ENCODE assay signal across 8 cellular contexts in genomic region chr12:94458882-94459772, GRCh38. TPM values are rescaled to one million over a fixed set of nuclear protein-coding genes. Genes with fewer than 3 reads are reported as not detected.
A peak's percentile ranks its signal among the peaks of the same experiment; 100 is the strongest.
DNase-seq lines count a peak whose midpoint lies in the region; ATAC-seq and TF ChIP-seq lines count a peak whose summit lies in the region.

No MANE protein-coding gene starts in this region.

- H4K8ac ChIP-seq in H9 (replicated peaks; ENCODE audit: insufficient read length, low read depth, low read length) = no peak overlapping the region

- no peaks in the 10 kb centered on the region for H3K4me1 ChIP-seq in H9 (ENCODE audit: insufficient read depth, low read length)
- H3K4me1 ChIP-seq in foreskin keratinocyte = no peaks in the 10 kb centered on the region
- H3K4me1 ChIP-seq in parathyroid adenoma = no peaks in the 10 kb centered on the region

- CTCF ChIA-PET in activated CD4-positive, alpha-beta memory T cell treated with anti-CD3 and anti-CD28 coated beads for 36 hours (lab: Charles Lee) = interaction anchor here (0.6 to 1.6 kb wide), 7 partner anchors 25 to 325 kb away, joined by 3 to 7 read pairs (median 3); no protein-coding TSS in a partner anchor

- H3K9me3 ChIP-seq in H9 (ENCODE audit: control insufficient read depth, low read depth, low read length) (no peaks in the 10 kb centered on the region), MG63 (no peaks in the 10 kb centered on the region; the same call in 1 of the 2 replicates), parathyroid adenoma (ENCODE audit: control insufficient read depth, low read length) (no peaks in the 10 kb centered on the region)

- H3K36me3 Mint-ChIP-seq in H9 (ENCODE audit: insufficient read depth in 1 of 3, low read depth in 3 of 3) = peaks cover 11 to 29% (median 18%) of the 10 kb centered on the region in 3 experiments
- H3K36me3 Mint-ChIP-seq in activated CD4-positive, alpha-beta memory T cell treated with anti-CD3 and anti-CD28 coated beads for 36 hours = peaks cover 17% of the 10 kb centered on the region

- no peak overlapping the region for H2AK5ac ChIP-seq in H9 (ENCODE audit: insufficient read length, low read length)

- H3K27ac Mint-ChIP-seq in H9 = peak overlapping the region in 2 of 3 experiments; percentile 7 to 85; a peak in 3 of 7 replicates
- peak overlapping the region; percentile 92 for H3K27ac Mint-ChIP-seq in activated CD4-positive, alpha-beta memory T cell treated with anti-CD3 and anti-CD28 coated beads for 36 hours

- no peak overlapping the region for H3K23ac ChIP-seq in H9 (ENCODE audit: insufficient read length, low read depth, low read length)

- H3K4me3 Mint-ChIP-seq in H9 = peak overlapping the region; percentile 93 to 94
- peak overlapping the region; percentile 82 for H3K4me3 Mint-ChIP-seq in activated CD4-positive, alpha-beta memory T cell treated with anti-CD3 and anti-CD28 coated beads for 36 hours

- intact Hi-C loops in activated CD4-positive, alpha-beta memory T cell treated with anti-CD3 and anti-CD28 coated beads for 36 hours (cut with micrococcal nuclease) = loop anchor here (1.0 to 5.0 kb wide), 6 partner anchors 30 to 310 kb away; partner anchors contain the start of gene PLXNC1

- peaks cover 13 to 21% of the 10 kb centered on the region in 2 experiments for H3K4me1 Mint-ChIP-seq in H9
- peaks cover 35% of the 10 kb centered on the region for H3K4me1 Mint-ChIP-seq in activated CD4-positive, alpha-beta memory T cell treated with anti-CD3 and anti-CD28 coated beads for 36 hours (ENCODE audit: low read depth)

- no peak overlapping the region for H4K91ac ChIP-seq in H9 (ENCODE audit: insufficient read length, low read depth, low read length)

- no peak overlapping the region for H2BK20ac ChIP-seq in H9 (ENCODE audit: low read depth, low read length, poor library complexity, severe bottlenecking)

- H4K20me1 ChIP-seq in H9 (ENCODE audit: control insufficient read depth, insufficient read depth, insufficient read length) = no peaks in the 10 kb centered on the region

- no CpG with 5 or more reads among the region's 28 CpGs for WGBS in H9 (ENCODE audit: extremely low coverage, insufficient read length, low lambda C conversion rate)

- H3K27ac ChIP-seq in H9 (ENCODE audit: insufficient read length, low read depth, low read length) (no peak overlapping the region), foreskin keratinocyte (peak overlapping the region; percentile 84), parathyroid adenoma (peak overlapping the region; percentile 78)

- H3K4me3 ChIP-seq in MG63 = peak overlapping the region; percentile 80
- peak overlapping the region; percentile 88 for H3K4me3 ChIP-seq in parathyroid adenoma (ENCODE audit: low read depth, low read length)

- H3K27me3 Mint-ChIP-seq in H9 (ENCODE audit: low read depth) = peaks cover 4% of the 10 kb centered on the region; the same call in 1 of the 2 replicates
- peaks cover 7% of the 10 kb centered on the region for H3K27me3 Mint-ChIP-seq in activated CD4-positive, alpha-beta memory T cell treated with anti-CD3 and anti-CD28 coated beads for 36 hours

- no peak overlapping the region for H3T11ph ChIP-seq in H9 (ENCODE audit: low read length)

- peaks cover 2% of the 10 kb centered on the region for H3K79me1 ChIP-seq in H9 (ENCODE audit: insufficient read depth, low read depth, low read length, poor library complexity, severe bottlenecking)

- no peak overlapping the region for H2BK15ac ChIP-seq in H9 (ENCODE audit: low read depth, low read length)

- H3K79me2 ChIP-seq in H9 (ENCODE audit: insufficient read depth, low read length) = peaks cover 2% of the 10 kb centered on the region; the same call in 1 of the 2 replicates
- no peaks in the 10 kb centered on the region for H3K79me2 ChIP-seq in parathyroid adenoma

- H4K5ac ChIP-seq in H9 (ENCODE audit: insufficient read length, low read depth, low read length) = no peak overlapping the region

- H3K23me2 ChIP-seq in H9 (ENCODE audit: insufficient read length, low read depth, low read length, poor library complexity, severe bottlenecking) = peaks cover 15% of the 10 kb centered on the region

- H3K4me2 ChIP-seq in H9 (ENCODE audit: insufficient read depth, insufficient read length, low read length) (peak overlapping the region; percentile 78), parathyroid adenoma (ENCODE audit: low read length) (peak overlapping the region; percentile 98)

- no peak overlapping the region for H3K4ac ChIP-seq in H9 (ENCODE audit: low read depth, low read length)

- no peak overlapping the region for H2BK12ac ChIP-seq in H9 (ENCODE audit: insufficient read length, low read depth, low read length)

- H2BK5ac ChIP-seq in H9 (ENCODE audit: insufficient read length, low read length) = no peak overlapping the region

- H2AFZ ChIP-seq in H9 (ENCODE audit: low read length) (no peak overlapping the region), parathyroid adenoma (peak overlapping the region; percentile 93)

- H3K36me3 ChIP-seq in MG63 (peaks cover 11% of the 10 kb centered on the region), parathyroid adenoma (ENCODE audit: control insufficient read depth, insufficient read depth, low read length) (no peaks in the 10 kb centered on the region)

- no peaks in the 10 kb centered on the region; a peak in 1 of 5 replicates for H3K9me3 Mint-ChIP-seq in H9
- H3K9me3 Mint-ChIP-seq in activated CD4-positive, alpha-beta memory T cell treated with anti-CD3 and anti-CD28 coated beads for 36 hours = no peaks in the 10 kb centered on the region

- peak overlapping the region; percentile 80 for H3K18ac ChIP-seq in H9 (ENCODE audit: insufficient read length, low read depth, low read length)

- no peak overlapping the region for H3K56ac ChIP-seq in H9 (ENCODE audit: insufficient read length, low read depth, low read length)

- H2BK120ac ChIP-seq in H9 (ENCODE audit: low read depth, low read length, poor library complexity, severe bottlenecking) = peak overlapping the region; percentile 78

- peak overlapping the region; percentile 88 for H3K14ac ChIP-seq in H9 (ENCODE audit: insufficient read depth, low read length)

- TF ChIP-seq CTCF in H9 (conservative IDR thresholded peaks at IDR 0.05) (no peak), foreskin keratinocyte (conservative IDR thresholded peaks at IDR 0.05) (no peak), parathyroid adenoma (IDR thresholded peaks at IDR 0.05) (no peak)

- POLR2A ChIA-PET in activated CD4-positive, alpha-beta memory T cell treated with anti-CD3 and anti-CD28 coated beads for 36 hours (lab: Charles Lee) = interaction anchor here (0.7 to 1.3 kb wide), 6 partner anchors 9 to 251 kb away, joined by 3 to 4 read pairs (median 3); no protein-coding TSS in a partner anchor

- H3K9ac ChIP-seq in H9 (ENCODE audit: extremely low read depth, insufficient read length, low read length) = peak overlapping the region; percentile 53
- H3K9ac ChIP-seq in parathyroid adenoma = no peak overlapping the region

- ATAC-seq in foreskin keratinocyte = no peak

- H3K27me3 ChIP-seq in H9 (ENCODE audit: insufficient read depth, low read length) = no peaks in the 10 kb centered on the region
- H3K27me3 ChIP-seq in MG63 = no peaks in the 10 kb centered on the region
- H3K27me3 ChIP-seq in foreskin keratinocyte = no peaks in the 10 kb centered on the region
- H3K27me3 ChIP-seq in parathyroid adenoma (ENCODE audit: control insufficient read depth, insufficient read depth, low read length) = no peaks in the 10 kb centered on the region

- DNase-seq in NCI-H1417 (lab: John Stamatoyannopoulos, UW) (peak; percentile 45 to 83 (median 76)), NCI-H1417 treated with DMSO at 0.1 percent for 48 hours (lab: John Stamatoyannopoulos, UW) (no peak), H9 (no peak), MG63 (peak; percentile 3), foreskin keratinocyte (peak; percentile 21 to 50), Ammon's horn (ENCODE audit: low spot score) (no peak)
- DNase-seq in activated CD4-positive, alpha-beta memory T cell treated with anti-CD3 and anti-CD28 coated beads for 36 hours = no peak

RNA-seq across cellular contexts. Expression of gene CEP83, which starts 0.5 kb away (rescaled TPM):
- total RNA-seq in H9 (2021) (26.5 and 27.4 TPM in 2 replicates), foreskin keratinocyte (16.0 and 16.1 TPM in 2 replicates)
- total RNA-seq in MG63 (2014; rRNA removed; shearing (Covaris generic); ENCODE audit: low replicate concordance) = 2.1 and 9.3 TPM in 2 replicates
- 10 to 100 TPM; 23.4 TPM for total RNA-seq in activated CD4-positive, alpha-beta memory T cell treated with anti-CD3 and anti-CD28 coated beads for 36 hours
- polyA plus RNA-seq in foreskin keratinocyte = 5.8 and 7.2 TPM in 2 replicates

Comparison
In these comparisons a context has a peak if more than half of its experiments do, and no peak if none do; other contexts are left out.
1. DNase-seq: peak in NCI-H1417 (3 of 3), MG63 (single experiment) and foreskin keratinocyte (2 of 2); none in NCI-H1417 treated with DMSO at 0.1 percent for 48 hours (single experiment), H9 (single experiment), activated CD4-positive, alpha-beta memory T cell treated with anti-CD3 and anti-CD28 coated beads for 36 hours (single experiment) and Ammon's horn (single experiment).